13 cellular contexts compared by ENCODE assay signal in the genomic region with DNA sequence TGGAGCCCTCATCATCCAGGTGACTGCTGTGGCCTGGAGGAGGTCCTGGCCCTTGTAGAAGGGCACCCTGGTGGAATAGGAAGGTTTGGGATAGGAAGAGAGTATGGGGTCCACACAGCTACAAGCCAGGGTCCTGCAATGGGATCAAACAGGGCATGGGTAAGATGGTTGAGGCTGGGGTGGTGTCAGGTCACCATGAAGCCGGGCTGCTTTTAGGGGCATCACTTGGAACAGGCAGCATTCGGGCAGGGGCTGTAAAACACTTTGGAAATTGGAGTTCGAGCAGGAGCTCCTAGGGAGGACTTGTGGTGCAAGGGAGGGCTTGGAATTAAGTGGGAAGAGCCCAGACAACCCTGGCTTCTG. TPM values are rescaled to one million over a fixed set of nuclear protein-coding genes. Genes with fewer than 3 reads are reported as not detected.
DNase-seq lines count a peak whose midpoint lies in the region; ATAC-seq, FAIRE-seq and TF ChIP-seq lines count a peak whose summit lies in the region.
"Had no signal": no experiment of that assay in that cellular context is flagged by ENCODE, and none has a peak within 500 bp of the region (broad histone marks: within the 10 kb centered on the region; RNA-seq: fewer than 3 reads in every experiment).

No MANE protein-coding gene starts in this region.

- DNase-seq in activated naive CD8-positive, alpha-beta T cell treated with anti-CD3 and anti-CD28 coated beads for 36 hours, result no peak
- no peak for DNase-seq in activated T-helper 1 cell treated with anti-CD3 and anti-CD28 coated beads, Interleukin-12 subunit alpha, Interleukin-12 subunit beta, Interleukin-2, Interleukin-4 antibody, amounts not matched to agents 30 ng/mL and 10 ng/mL and 1 ng/mL, durations not matched to agents 14 hours and 24 hours and 36 hours (ENCODE audit: low spot score)
- no peak for DNase-seq in keratinocyte (ENCODE audit: low read depth, low spot score)
- no peak for DNase-seq in GM12891 (ENCODE audit: insufficient read length, low spot score)
- DNase-seq in small intestine, result no peak
- DNase-seq: naive B cell; NCI-H748 treated with DMSO at 0.1 percent for 48 hours; stimulated activated CD4-positive, alpha-beta T cell treated with anti-CD3 and anti-CD28 coated beads, Interleukin-4, amount 100 ng/mL, for 4 hours had no signal

- no peaks in the 10 kb centered on the region for H3K9me3 ChIP-seq in keratinocyte (ENCODE audit: control insufficient read depth, low read depth, low read length)
- no peaks in the 10 kb centered on the region for H3K9me3 ChIP-seq in thymus (ENCODE audit: control insufficient read depth)
- no peaks in the 10 kb centered on the region for H3K9me3 ChIP-seq in small intestine (ENCODE audit: control insufficient read depth, low read depth)

- H3K36me3 Mint-ChIP-seq in activated naive CD8-positive, alpha-beta T cell, result no peaks in the 10 kb centered on the region
- no peaks in the 10 kb centered on the region for H3K36me3 Mint-ChIP-seq in activated naive CD8-positive, alpha-beta T cell treated with anti-CD3 and anti-CD28 coated beads for 36 hours
- peaks cover 2% of the 10 kb centered on the region for H3K36me3 Mint-ChIP-seq in activated T-helper 1 cell treated with anti-CD3 and anti-CD28 coated beads, Interleukin-12 subunit alpha, Interleukin-12 subunit beta, Interleukin-2, Interleukin-4 antibody, amounts not matched to agents 30 ng/mL and 10 ng/mL and 1 ng/mL, durations not matched to agents 14 hours and 24 hours and 36 hours (ENCODE audit: low read depth)
- H3K36me3 Mint-ChIP-seq: naive B cell; stimulated activated memory B cell treated with anti-CD40 and anti-IgM and Interleukin-4, amounts not matched to agents 10 μg/mL and 1 μg/mL and 100 μg/mL, for 72 hours had no signal

- H3K27ac Mint-ChIP-seq in activated naive CD8-positive, alpha-beta T cell, result peak overlapping the region; percentile 54
- H3K27ac Mint-ChIP-seq in activated naive CD8-positive, alpha-beta T cell treated with anti-CD3 and anti-CD28 coated beads for 36 hours, result no peak overlapping the region
- H3K27ac Mint-ChIP-seq in activated T-helper 1 cell treated with anti-CD3 and anti-CD28 coated beads, Interleukin-12 subunit alpha, Interleukin-12 subunit beta, Interleukin-2, Interleukin-4 antibody, amounts not matched to agents 30 ng/mL and 10 ng/mL and 1 ng/mL, durations not matched to agents 14 hours and 24 hours and 36 hours, result peak overlapping the region; percentile 80

- no peak overlapping the region for H3K4me3 Mint-ChIP-seq in activated naive CD8-positive, alpha-beta T cell
- H3K4me3 Mint-ChIP-seq in activated naive CD8-positive, alpha-beta T cell treated with anti-CD3 and anti-CD28 coated beads for 36 hours, result no peak overlapping the region
- peak overlapping the region; percentile 38 for H3K4me3 Mint-ChIP-seq in activated T-helper 1 cell treated with anti-CD3 and anti-CD28 coated beads, Interleukin-12 subunit alpha, Interleukin-12 subunit beta, Interleukin-2, Interleukin-4 antibody, amounts not matched to agents 30 ng/mL and 10 ng/mL and 1 ng/mL, durations not matched to agents 14 hours and 24 hours and 36 hours
- H3K4me3 Mint-ChIP-seq: naive B cell; stimulated activated memory B cell treated with anti-CD40 and anti-IgM and Interleukin-4, amounts not matched to agents 10 μg/mL and 1 μg/mL and 100 μg/mL, for 72 hours had no signal

- ATAC-seq in GM19467 (IDR thresholded peaks at IDR 0.05; ENCODE audit: unreplicated experiment), result no peak
- ATAC-seq: stimulated activated memory B cell treated with anti-CD40 and anti-IgM and Interleukin-4, amounts not matched to agents 10 μg/mL and 1 μg/mL and 100 μg/mL, for 72 hours had no signal

- WGBS in thymus, result 94% methylated on average over 3 of the region's 3 CpGs
- WGBS in small intestine, 3 donors, result 92 to 97% (median 96%) methylated on average over 3 of the region's 3 CpGs

- H3K27me3 ChIP-seq in keratinocyte (ENCODE audit: control insufficient read depth, extremely low read depth, insufficient read depth, low read length), result no peaks in the 10 kb centered on the region
- H3K27me3 ChIP-seq in thymus (ENCODE audit: control insufficient read depth, insufficient read depth), result no peaks in the 10 kb centered on the region
- no peaks in the 10 kb centered on the region for H3K27me3 ChIP-seq in small intestine (ENCODE audit: control insufficient read depth in 2 of 2, insufficient read depth in 2 of 2, low read length in 2 of 2)

- no peak for TF ChIP-seq CTCF in keratinocyte (optimal IDR thresholded peaks at IDR 0.05 in 1 of 3, IDR thresholded peaks at IDR 0.05 in 1 of 3, conservative IDR thresholded peaks at IDR 0.05 in 1 of 3; ENCODE audit: extremely low read depth in 1 of 3, insufficient read depth in 2 of 3, low read length in 3 of 3)

- intact Hi-C loops in activated T-helper 1 cell treated with anti-CD3 and anti-CD28 coated beads, Interleukin-12 subunit alpha, Interleukin-12 subunit beta, Interleukin-2, Interleukin-4 antibody, amounts not matched to agents 30 ng/mL and 10 ng/mL and 1 ng/mL, durations not matched to agents 14 hours and 24 hours and 36 hours (cut with micrococcal nuclease), result loop anchor here (1.0 to 5.0 kb wide), 5 partner anchors 17 to 546 kb away; no protein-coding TSS in a partner anchor

- H3K27ac ChIP-seq in keratinocyte (ENCODE audit: control insufficient read depth, insufficient read depth, low read length), result peak overlapping the region; percentile 82
- H3K27ac ChIP-seq in thymus (ENCODE audit: low read depth), result peak overlapping the region; percentile 2
- H3K27ac ChIP-seq in small intestine (ENCODE audit: low read depth in 1 of 2, low read length in 1 of 2), result peak overlapping the region in 1 of 2 donors; percentile 2

- H3K9me3 Mint-ChIP-seq in activated naive CD8-positive, alpha-beta T cell (ENCODE audit: low read depth), result no peaks in the 10 kb centered on the region
- H3K9me3 Mint-ChIP-seq in activated naive CD8-positive, alpha-beta T cell treated with anti-CD3 and anti-CD28 coated beads for 36 hours, result no peaks in the 10 kb centered on the region
- no peaks in the 10 kb centered on the region for H3K9me3 Mint-ChIP-seq in activated T-helper 1 cell treated with anti-CD3 and anti-CD28 coated beads, Interleukin-12 subunit alpha, Interleukin-12 subunit beta, Interleukin-2, Interleukin-4 antibody, amounts not matched to agents 30 ng/mL and 10 ng/mL and 1 ng/mL, durations not matched to agents 14 hours and 24 hours and 36 hours
- H3K9me3 Mint-ChIP-seq: naive B cell; stimulated activated memory B cell treated with anti-CD40 and anti-IgM and Interleukin-4, amounts not matched to agents 10 μg/mL and 1 μg/mL and 100 μg/mL, for 72 hours had no signal

- no peak overlapping the region for H2AFZ ChIP-seq in keratinocyte (ENCODE audit: control insufficient read depth, low read length)

- H3K9ac ChIP-seq in keratinocyte (ENCODE audit: control insufficient read depth, extremely low read depth, insufficient read depth, low read length), result peak overlapping the region; percentile 0

- H3K9me1 ChIP-seq in keratinocyte (ENCODE audit: control insufficient read depth, extremely low read depth, insufficient read depth, low read length), result peaks cover 3% of the 10 kb centered on the region

- H3K4me1 ChIP-seq in keratinocyte (ENCODE audit: control insufficient read depth, extremely low read depth, insufficient read depth, low read length) (peaks cover 68% of the 10 kb centered on the region), thymus (ENCODE audit: control insufficient read depth, insufficient read depth, low read length) (no peaks in the 10 kb centered on the region), small intestine (ENCODE audit: control insufficient read depth in 2 of 2, insufficient read depth in 1 of 2, low read depth in 1 of 2, low read length in 1 of 2) (peaks cover 0 to 5% of the 10 kb centered on the region in 2 donors)

- no peak for TF ChIP-seq POLR2A in GM12891 (IDR thresholded peaks at IDR 0.05; ENCODE audit: low read depth, low read length)

- no peaks in the 10 kb centered on the region for H3K27me3 Mint-ChIP-seq in activated naive CD8-positive, alpha-beta T cell
- H3K27me3 Mint-ChIP-seq in activated naive CD8-positive, alpha-beta T cell treated with anti-CD3 and anti-CD28 coated beads for 36 hours, result no peaks in the 10 kb centered on the region
- no peaks in the 10 kb centered on the region for H3K27me3 Mint-ChIP-seq in activated T-helper 1 cell treated with anti-CD3 and anti-CD28 coated beads, Interleukin-12 subunit alpha, Interleukin-12 subunit beta, Interleukin-2, Interleukin-4 antibody, amounts not matched to agents 30 ng/mL and 10 ng/mL and 1 ng/mL, durations not matched to agents 14 hours and 24 hours and 36 hours (ENCODE audit: insufficient read depth)
- H3K27me3 Mint-ChIP-seq: stimulated activated memory B cell treated with anti-CD40 and anti-IgM and Interleukin-4, amounts not matched to agents 10 μg/mL and 1 μg/mL and 100 μg/mL, for 72 hours had no signal

- H3K4me3 ChIP-seq in keratinocyte (ENCODE audit: control insufficient read depth in 2 of 3, extremely low read depth in 1 of 3, insufficient read depth in 2 of 3, low read depth in 1 of 3, low read length in 3 of 3) (no peak overlapping the region), thymus (ENCODE audit: low read length) (no peak overlapping the region), small intestine (ENCODE audit: low read depth in 1 of 2, low read length in 2 of 2) (no peak overlapping the region)

- peak overlapping the region; percentile 1 for H3K4me2 ChIP-seq in keratinocyte (ENCODE audit: control insufficient read depth, extremely low read depth, insufficient read depth, low read depth, low read length)

- FAIRE-seq in keratinocyte (lab: Jason Lieb, UNC) (no peak), GM12891 (lab: Jason Lieb, UNC) (no peak), small intestine (lab: Jason Lieb, UNC) (no peak)
- FAIRE-seq: colon had no signal

- no peaks in the 10 kb centered on the region for H3K79me2 ChIP-seq in keratinocyte (ENCODE audit: control insufficient read depth, insufficient read depth, low read length)

- dilution Hi-C loops in keratinocyte (cut with MboI; ENCODE audit: extremely low pct_ligation_motif_present, low sequenced_read_pairs), result no loop called here

- no peaks in the 10 kb centered on the region for H4K20me1 ChIP-seq in keratinocyte (ENCODE audit: control insufficient read depth, extremely low read depth, insufficient read depth, low read length)

- no peaks in the 10 kb centered on the region for H3K36me3 ChIP-seq in keratinocyte (ENCODE audit: control insufficient read depth in 2 of 2, extremely low read depth in 1 of 2, insufficient read depth in 2 of 2, low read length in 2 of 2)
- no peaks in the 10 kb centered on the region for H3K36me3 ChIP-seq in thymus (ENCODE audit: control insufficient read depth, insufficient read depth)
- H3K36me3 ChIP-seq in small intestine (ENCODE audit: control insufficient read depth in 2 of 2, insufficient read depth in 2 of 2, low read length in 2 of 2), result no peaks in the 10 kb centered on the region

- peaks cover 49% of the 10 kb centered on the region for H3K4me1 Mint-ChIP-seq in activated naive CD8-positive, alpha-beta T cell (ENCODE audit: low read depth)
- peaks cover 59% of the 10 kb centered on the region for H3K4me1 Mint-ChIP-seq in activated naive CD8-positive, alpha-beta T cell treated with anti-CD3 and anti-CD28 coated beads for 36 hours
- H3K4me1 Mint-ChIP-seq in activated T-helper 1 cell treated with anti-CD3 and anti-CD28 coated beads, Interleukin-12 subunit alpha, Interleukin-12 subunit beta, Interleukin-2, Interleukin-4 antibody, amounts not matched to agents 30 ng/mL and 10 ng/mL and 1 ng/mL, durations not matched to agents 14 hours and 24 hours and 36 hours (ENCODE audit: low read depth), result peaks cover 73% of the 10 kb centered on the region
- H3K4me1 Mint-ChIP-seq: naive B cell had no signal

RNA-seq across cellular contexts. Expression of a gene that starts 47.1 kb away (rescaled TPM):
- total RNA-seq in activated naive CD8-positive, alpha-beta T cell treated with anti-CD3 and anti-CD28 coated beads for 36 hours, result 1 to 10 TPM in 1 of 2 experiments, under 1 TPM in 1; 0.99 to 1.4 TPM
- 0.75 and 1.2 TPM in 2 replicates for total RNA-seq in activated T-helper 1 cell treated with anti-CD3 and anti-CD28 coated beads, Interleukin-12 subunit alpha, Interleukin-12 subunit beta, Interleukin-2, Interleukin-4 antibody, amounts not matched to agents 30 ng/mL and 10 ng/mL and 1 ng/mL, durations not matched to agents 14 hours and 24 hours and 36 hours
- polyA plus RNA-seq in keratinocyte (5.2 to 6.7 TPM (median 5.4 TPM) in 3 replicates), thymus (2.3 TPM), small intestine (1 to 10 TPM in 1 of 3 donors, under 1 TPM in 2; 0.45 to 1.3 (median 0.81) TPM)
- 2.6 TPM for polyA plus RNA-seq in keratinocyte (2011; ENCODE audit: low read depth)
- polyA plus RNA-seq in keratinocyte (2011; cell fraction: cytosol; rRNA removed), result 3.7 and 3.9 TPM in 2 replicates
- 10.8 and 14.7 TPM in 2 replicates for polyA plus RNA-seq in keratinocyte (2011; cell fraction: nucleus; rRNA removed)
- polyA plus RNA-seq in keratinocyte (2012; ENCODE audit: low replicate concordance), result 1.8 and 5.1 TPM in 2 replicates
- polyA minus RNA-seq in keratinocyte, result 5.0 to 10.9 TPM (median 6.7 TPM) in 3 replicates
- polyA minus RNA-seq in keratinocyte (2011; cell fraction: cytosol; rRNA and poly(A)+ RNA removed), result 4.6 TPM
- 3.0 and 7.8 TPM in 2 replicates for polyA minus RNA-seq in keratinocyte (2011; cell fraction: nucleus; rRNA and poly(A)+ RNA removed)
- polyA plus RNA-seq in GM12891 (2012; ENCODE audit: low read depth, missing spikeins), result 0.40 TPM

RNA-seq across cellular contexts. Expression of a gene that starts 56.1 kb away (rescaled TPM):
- total RNA-seq in activated naive CD8-positive, alpha-beta T cell treated with anti-CD3 and anti-CD28 coated beads for 36 hours, result 10 to 100 TPM; 32.5 to 39.4 TPM
- total RNA-seq in activated T-helper 1 cell treated with anti-CD3 and anti-CD28 coated beads, Interleukin-12 subunit alpha, Interleukin-12 subunit beta, Interleukin-2, Interleukin-4 antibody, amounts not matched to agents 30 ng/mL and 10 ng/mL and 1 ng/mL, durations not matched to agents 14 hours and 24 hours and 36 hours, result 54.9 and 55.0 TPM in 2 replicates
- 20.4 to 32.7 TPM (median 24.1 TPM) in 3 replicates for polyA plus RNA-seq in keratinocyte
- polyA plus RNA-seq in keratinocyte (2011; ENCODE audit: low read depth), result 34.5 TPM
- polyA plus RNA-seq in keratinocyte (2011; cell fraction: cytosol; rRNA removed), result 20.3 and 23.5 TPM in 2 replicates
- 65.4 and 67.8 TPM in 2 replicates for polyA plus RNA-seq in keratinocyte (2011; cell fraction: nucleus; rRNA removed)
- 24.4 and 59.1 TPM in 2 replicates for polyA plus RNA-seq in keratinocyte (2012; ENCODE audit: low replicate concordance)
- polyA minus RNA-seq in keratinocyte, result 40.4 to 67.6 TPM (median 60.8 TPM) in 3 replicates
- 47.8 TPM for polyA minus RNA-seq in keratinocyte (2011; cell fraction: cytosol; rRNA and poly(A)+ RNA removed)
- 63.4 and 86.1 TPM in 2 replicates for polyA minus RNA-seq in keratinocyte (2011; cell fraction: nucleus; rRNA and poly(A)+ RNA removed)
- 37.1 TPM for polyA plus RNA-seq in thymus
- polyA plus RNA-seq in GM12891 (2012; ENCODE audit: low read depth, missing spikeins), result 1.1 TPM
- polyA plus RNA-seq in small intestine, result 10 to 100 TPM; 29.2 to 41.4 (median 40.0) TPM
